ENCODE assay signal across 1 cellular context in the genomic region with DNA sequence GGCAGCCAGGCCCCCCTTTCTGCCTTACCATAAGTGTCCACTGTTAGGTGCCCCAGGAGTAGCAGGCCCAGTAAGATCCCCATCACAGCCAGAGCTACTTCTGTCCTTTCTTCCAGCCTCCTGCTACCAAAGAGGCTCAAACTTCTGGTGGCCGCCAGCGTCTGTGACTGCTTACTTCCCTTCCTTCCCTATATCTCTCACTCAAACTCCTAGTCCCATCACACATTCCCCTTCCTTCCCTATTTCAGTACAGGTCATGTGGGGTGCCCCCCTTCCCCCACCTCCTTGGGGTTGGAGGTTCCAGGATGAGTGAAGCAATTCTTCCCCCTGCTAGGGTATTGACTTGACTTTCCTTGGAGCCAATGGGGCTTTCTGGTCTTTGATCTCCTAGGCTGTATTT.
TF ChIP-seq lines count a peak whose summit lies in the region.

A gene with protein sequence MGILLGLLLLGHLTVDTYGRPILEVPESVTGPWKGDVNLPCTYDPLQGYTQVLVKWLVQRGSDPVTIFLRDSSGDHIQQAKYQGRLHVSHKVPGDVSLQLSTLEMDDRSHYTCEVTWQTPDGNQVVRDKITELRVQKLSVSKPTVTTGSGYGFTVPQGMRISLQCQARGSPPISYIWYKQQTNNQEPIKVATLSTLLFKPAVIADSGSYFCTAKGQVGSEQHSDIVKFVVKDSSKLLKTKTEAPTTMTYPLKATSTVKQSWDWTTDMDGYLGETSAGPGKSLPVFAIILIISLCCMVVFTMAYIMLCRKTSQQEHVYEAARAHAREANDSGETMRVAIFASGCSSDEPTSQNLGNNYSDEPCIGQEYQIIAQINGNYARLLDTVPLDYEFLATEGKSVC (minus strand): TSS at position 165 of the 400 bp plus-strand sequence. CDS start 82 bp downstream, at position 83.

TF ChIP-seq in K562, 482 proteins besides CTCF, POLR2A, EP300 and RAD21 (continued from another document):
- TF ChIP-seq, protein P1, sequence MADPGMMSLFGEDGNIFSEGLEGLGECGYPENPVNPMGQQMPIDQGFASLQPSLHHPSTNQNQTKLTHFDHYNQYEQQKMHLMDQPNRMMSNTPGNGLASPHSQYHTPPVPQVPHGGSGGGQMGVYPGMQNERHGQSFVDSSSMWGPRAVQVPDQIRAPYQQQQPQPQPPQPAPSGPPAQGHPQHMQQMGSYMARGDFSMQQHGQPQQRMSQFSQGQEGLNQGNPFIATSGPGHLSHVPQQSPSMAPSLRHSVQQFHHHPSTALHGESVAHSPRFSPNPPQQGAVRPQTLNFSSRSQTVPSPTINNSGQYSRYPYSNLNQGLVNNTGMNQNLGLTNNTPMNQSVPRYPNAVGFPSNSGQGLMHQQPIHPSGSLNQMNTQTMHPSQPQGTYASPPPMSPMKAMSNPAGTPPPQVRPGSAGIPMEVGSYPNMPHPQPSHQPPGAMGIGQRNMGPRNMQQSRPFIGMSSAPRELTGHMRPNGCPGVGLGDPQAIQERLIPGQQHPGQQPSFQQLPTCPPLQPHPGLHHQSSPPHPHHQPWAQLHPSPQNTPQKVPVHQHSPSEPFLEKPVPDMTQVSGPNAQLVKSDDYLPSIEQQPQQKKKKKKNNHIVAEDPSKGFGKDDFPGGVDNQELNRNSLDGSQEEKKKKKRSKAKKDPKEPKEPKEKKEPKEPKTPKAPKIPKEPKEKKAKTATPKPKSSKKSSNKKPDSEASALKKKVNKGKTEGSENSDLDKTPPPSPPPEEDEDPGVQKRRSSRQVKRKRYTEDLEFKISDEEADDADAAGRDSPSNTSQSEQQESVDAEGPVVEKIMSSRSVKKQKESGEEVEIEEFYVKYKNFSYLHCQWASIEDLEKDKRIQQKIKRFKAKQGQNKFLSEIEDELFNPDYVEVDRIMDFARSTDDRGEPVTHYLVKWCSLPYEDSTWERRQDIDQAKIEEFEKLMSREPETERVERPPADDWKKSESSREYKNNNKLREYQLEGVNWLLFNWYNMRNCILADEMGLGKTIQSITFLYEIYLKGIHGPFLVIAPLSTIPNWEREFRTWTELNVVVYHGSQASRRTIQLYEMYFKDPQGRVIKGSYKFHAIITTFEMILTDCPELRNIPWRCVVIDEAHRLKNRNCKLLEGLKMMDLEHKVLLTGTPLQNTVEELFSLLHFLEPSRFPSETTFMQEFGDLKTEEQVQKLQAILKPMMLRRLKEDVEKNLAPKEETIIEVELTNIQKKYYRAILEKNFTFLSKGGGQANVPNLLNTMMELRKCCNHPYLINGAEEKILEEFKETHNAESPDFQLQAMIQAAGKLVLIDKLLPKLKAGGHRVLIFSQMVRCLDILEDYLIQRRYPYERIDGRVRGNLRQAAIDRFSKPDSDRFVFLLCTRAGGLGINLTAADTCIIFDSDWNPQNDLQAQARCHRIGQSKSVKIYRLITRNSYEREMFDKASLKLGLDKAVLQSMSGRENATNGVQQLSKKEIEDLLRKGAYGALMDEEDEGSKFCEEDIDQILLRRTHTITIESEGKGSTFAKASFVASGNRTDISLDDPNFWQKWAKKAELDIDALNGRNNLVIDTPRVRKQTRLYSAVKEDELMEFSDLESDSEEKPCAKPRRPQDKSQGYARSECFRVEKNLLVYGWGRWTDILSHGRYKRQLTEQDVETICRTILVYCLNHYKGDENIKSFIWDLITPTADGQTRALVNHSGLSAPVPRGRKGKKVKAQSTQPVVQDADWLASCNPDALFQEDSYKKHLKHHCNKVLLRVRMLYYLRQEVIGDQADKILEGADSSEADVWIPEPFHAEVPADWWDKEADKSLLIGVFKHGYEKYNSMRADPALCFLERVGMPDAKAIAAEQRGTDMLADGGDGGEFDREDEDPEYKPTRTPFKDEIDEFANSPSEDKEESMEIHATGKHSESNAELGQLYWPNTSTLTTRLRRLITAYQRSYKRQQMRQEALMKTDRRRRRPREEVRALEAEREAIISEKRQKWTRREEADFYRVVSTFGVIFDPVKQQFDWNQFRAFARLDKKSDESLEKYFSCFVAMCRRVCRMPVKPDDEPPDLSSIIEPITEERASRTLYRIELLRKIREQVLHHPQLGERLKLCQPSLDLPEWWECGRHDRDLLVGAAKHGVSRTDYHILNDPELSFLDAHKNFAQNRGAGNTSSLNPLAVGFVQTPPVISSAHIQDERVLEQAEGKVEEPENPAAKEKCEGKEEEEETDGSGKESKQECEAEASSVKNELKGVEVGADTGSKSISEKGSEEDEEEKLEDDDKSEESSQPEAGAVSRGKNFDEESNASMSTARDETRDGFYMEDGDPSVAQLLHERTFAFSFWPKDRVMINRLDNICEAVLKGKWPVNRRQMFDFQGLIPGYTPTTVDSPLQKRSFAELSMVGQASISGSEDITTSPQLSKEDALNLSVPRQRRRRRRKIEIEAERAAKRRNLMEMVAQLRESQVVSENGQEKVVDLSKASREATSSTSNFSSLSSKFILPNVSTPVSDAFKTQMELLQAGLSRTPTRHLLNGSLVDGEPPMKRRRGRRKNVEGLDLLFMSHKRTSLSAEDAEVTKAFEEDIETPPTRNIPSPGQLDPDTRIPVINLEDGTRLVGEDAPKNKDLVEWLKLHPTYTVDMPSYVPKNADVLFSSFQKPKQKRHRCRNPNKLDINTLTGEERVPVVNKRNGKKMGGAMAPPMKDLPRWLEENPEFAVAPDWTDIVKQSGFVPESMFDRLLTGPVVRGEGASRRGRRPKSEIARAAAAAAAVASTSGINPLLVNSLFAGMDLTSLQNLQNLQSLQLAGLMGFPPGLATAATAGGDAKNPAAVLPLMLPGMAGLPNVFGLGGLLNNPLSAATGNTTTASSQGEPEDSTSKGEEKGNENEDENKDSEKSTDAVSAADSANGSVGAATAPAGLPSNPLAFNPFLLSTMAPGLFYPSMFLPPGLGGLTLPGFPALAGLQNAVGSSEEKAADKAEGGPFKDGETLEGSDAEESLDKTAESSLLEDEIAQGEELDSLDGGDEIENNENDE (IDR thresholded peaks at IDR 0.05; ENCODE audit: low read depth, low read length) = no peak
- TF ChIP-seq MCM2 (IDR thresholded peaks at IDR 0.05; ENCODE audit: low read depth) (no peak), TBP (optimal IDR thresholded peaks at IDR 0.05; ENCODE audit: low read depth, low read length) (no peak), RUNX1 (IDR thresholded peaks at IDR 0.05; ENCODE audit: low read depth) (no peak), MBD2 (IDR thresholded peaks at IDR 0.05; ENCODE audit: borderline replicate concordance, low read depth) (no peak), BCOR (IDR thresholded peaks at IDR 0.05) (no peak), SMARCC2 (IDR thresholded peaks at IDR 0.05; ENCODE audit: low read depth) (no peak), RBFOX2 (IDR thresholded peaks at IDR 0.05; ENCODE audit: low read depth, low read length) (no peak), NFIC (IDR thresholded peaks at IDR 0.05) (no peak), EP400 (IDR thresholded peaks at IDR 0.05) (no peak)
